ENCODE assay signal across 1 cellular context in the genomic region with DNA sequence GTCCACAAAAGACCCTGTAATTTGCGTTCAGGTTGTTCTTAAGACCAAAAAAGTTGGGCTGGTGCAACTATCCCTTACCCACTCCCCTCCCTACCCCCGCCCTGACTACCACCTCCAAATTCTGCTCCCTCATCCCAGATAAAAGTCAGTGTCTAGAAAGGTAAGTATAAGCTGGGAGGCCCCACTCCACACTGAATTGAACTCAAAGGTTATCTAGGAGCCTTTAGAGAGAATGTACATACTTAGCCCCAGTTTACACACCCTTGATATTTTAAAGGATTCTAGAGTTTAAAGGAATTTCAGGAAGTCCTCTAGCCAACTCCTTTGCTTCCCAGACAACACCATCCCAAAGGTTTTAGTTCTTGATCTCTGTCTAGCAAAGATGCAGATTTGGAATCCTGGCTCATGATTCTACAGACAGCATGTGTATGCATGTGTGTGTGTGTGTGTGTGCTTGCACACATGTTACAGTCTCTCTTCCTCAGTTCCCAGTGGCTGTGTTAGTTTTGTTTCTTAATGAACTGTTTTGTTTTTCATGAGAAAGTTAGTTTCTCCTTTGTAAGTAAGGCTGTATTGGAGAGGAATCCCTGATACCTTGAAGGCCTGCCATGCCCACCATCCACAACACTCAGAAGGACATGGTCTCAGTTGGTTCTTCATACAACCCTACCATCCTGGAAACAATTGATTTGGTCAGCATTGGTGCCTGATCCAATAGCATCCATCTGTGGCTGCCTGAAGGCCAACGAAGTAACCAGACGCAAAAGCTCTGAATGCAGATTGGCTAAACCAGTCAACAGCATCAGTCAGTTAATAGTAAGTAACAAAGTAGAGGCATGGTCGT.
TF ChIP-seq lines count a peak whose summit lies in the region.

No MANE protein-coding gene starts in this region.

TF ChIP-seq in HepG2, 621 proteins besides CTCF, POLR2A, EP300 and RAD21 (continued from another document and continues in another):
- TF ChIP-seq USF2 (IDR thresholded peaks at IDR 0.05; ENCODE audit: low read depth, low read length) (no peak), USF2 (CRISPR knock-in tag; IDR thresholded peaks at IDR 0.05; ENCODE audit: borderline replicate concordance) (no peak), RAD51 (IDR thresholded peaks at IDR 0.05; ENCODE audit: borderline replicate concordance) (no peak), ESRRA (CRISPR knock-in tag; IDR thresholded peaks at IDR 0.05; ENCODE audit: low read depth) (no peak), HOXA3 (CRISPR knock-in tag; IDR thresholded peaks at IDR 0.05) (no peak), LCORL (IDR thresholded peaks at IDR 0.05) (no peak), LCORL (CRISPR knock-in tag; IDR thresholded peaks at IDR 0.05) (no peak), DMAP1 (CRISPR knock-in tag; IDR thresholded peaks at IDR 0.05) (no peak), SAP130 (CRISPR knock-in tag; IDR thresholded peaks at IDR 0.05; ENCODE audit: low read depth) (peak; percentile 17; the same call in 1 of the 2 replicates), HNF4G (IDR thresholded peaks at IDR 0.05; ENCODE audit: borderline replicate concordance, low read depth, low read length) (no peak), HNF4G (CRISPR knock-in tag; IDR thresholded peaks at IDR 0.05; ENCODE audit: borderline replicate concordance, low read depth) (no peak), MZF1 (CRISPR knock-in tag; IDR thresholded peaks at IDR 0.05; ENCODE audit: borderline replicate concordance) (no peak), DR1 (CRISPR knock-in tag; IDR thresholded peaks at IDR 0.05) (no peak), ZBTB46 (CRISPR knock-in tag; IDR thresholded peaks at IDR 0.05; ENCODE audit: borderline replicate concordance) (0 out of 2 replicates have a peak, but pooled peaks have one; percentile 84), ATM (IDR thresholded peaks at IDR 0.05; ENCODE audit: borderline replicate concordance) (no peak), HMGXB4 (CRISPR knock-in tag; IDR thresholded peaks at IDR 0.05; ENCODE audit: borderline replicate concordance in 1 of 2, low read depth in 1 of 2) (no peak), ZNF18 (CRISPR knock-in tag; IDR thresholded peaks at IDR 0.05; ENCODE audit: insufficient replicate concordance) (no peak), CENPX (CRISPR knock-in tag; IDR thresholded peaks at IDR 0.05) (no peak), SKI (IDR thresholded peaks at IDR 0.05; ENCODE audit: partially characterized antibody) (no peak), ATF7-NPFF (CRISPR knock-in tag; IDR thresholded peaks at IDR 0.05; ENCODE audit: low read depth) (no peak), ZNF597 (CRISPR knock-in tag; IDR thresholded peaks at IDR 0.05) (no peak), MAFK (conservative IDR thresholded peaks at IDR 0.05 in 1 of 2, IDR thresholded peaks at IDR 0.05 in 1 of 2; ENCODE audit: low read length in 2 of 2) (no peak), ZBTB25 (CRISPR knock-in tag; IDR thresholded peaks at IDR 0.05) (no peak), ZNF878 (CRISPR knock-in tag; IDR thresholded peaks at IDR 0.05) (no peak), ZC3H4 (CRISPR knock-in tag; IDR thresholded peaks at IDR 0.05; ENCODE audit: borderline replicate concordance) (0 out of 2 replicates have a peak, but pooled peaks have one; percentile 29), MLLT10 (CRISPR knock-in tag; IDR thresholded peaks at IDR 0.05) (no peak), ZNF414 (CRISPR knock-in tag; IDR thresholded peaks at IDR 0.05) (no peak), ARID2 (CRISPR knock-in tag; IDR thresholded peaks at IDR 0.05; ENCODE audit: borderline replicate concordance) (no peak), ARNT2 (CRISPR knock-in tag; IDR thresholded peaks at IDR 0.05; ENCODE audit: low read depth) (no peak), ZNF746 (CRISPR knock-in tag; IDR thresholded peaks at IDR 0.05) (no peak), FOXM1 (CRISPR knock-in tag; IDR thresholded peaks at IDR 0.05) (no peak), ZNF740 (CRISPR knock-in tag; IDR thresholded peaks at IDR 0.05) (no peak), ZNF567 (CRISPR knock-in tag; IDR thresholded peaks at IDR 0.05; ENCODE audit: borderline replicate concordance) (no peak), ZNF556 (CRISPR knock-in tag; IDR thresholded peaks at IDR 0.05; ENCODE audit: borderline replicate concordance) (no peak), MYC (CRISPR knock-in tag; IDR thresholded peaks at IDR 0.05; ENCODE audit: borderline replicate concordance) (no peak), GPN1 (CRISPR knock-in tag; IDR thresholded peaks at IDR 0.05; ENCODE audit: borderline replicate concordance) (no peak), ZNF335 (CRISPR knock-in tag; IDR thresholded peaks at IDR 0.05) (no peak), JDP2 (CRISPR knock-in tag; IDR thresholded peaks at IDR 0.05; ENCODE audit: borderline replicate concordance) (no peak), TFE3 (CRISPR knock-in tag; IDR thresholded peaks at IDR 0.05) (no peak)
- TF ChIP-seq, protein P1, sequence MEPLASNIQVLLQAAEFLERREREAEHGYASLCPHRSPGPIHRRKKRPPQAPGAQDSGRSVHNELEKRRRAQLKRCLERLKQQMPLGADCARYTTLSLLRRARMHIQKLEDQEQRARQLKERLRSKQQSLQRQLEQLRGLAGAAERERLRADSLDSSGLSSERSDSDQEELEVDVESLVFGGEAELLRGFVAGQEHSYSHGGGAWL (CRISPR knock-in tag; IDR thresholded peaks at IDR 0.05), result no peak
- TF ChIP-seq, protein P2, sequence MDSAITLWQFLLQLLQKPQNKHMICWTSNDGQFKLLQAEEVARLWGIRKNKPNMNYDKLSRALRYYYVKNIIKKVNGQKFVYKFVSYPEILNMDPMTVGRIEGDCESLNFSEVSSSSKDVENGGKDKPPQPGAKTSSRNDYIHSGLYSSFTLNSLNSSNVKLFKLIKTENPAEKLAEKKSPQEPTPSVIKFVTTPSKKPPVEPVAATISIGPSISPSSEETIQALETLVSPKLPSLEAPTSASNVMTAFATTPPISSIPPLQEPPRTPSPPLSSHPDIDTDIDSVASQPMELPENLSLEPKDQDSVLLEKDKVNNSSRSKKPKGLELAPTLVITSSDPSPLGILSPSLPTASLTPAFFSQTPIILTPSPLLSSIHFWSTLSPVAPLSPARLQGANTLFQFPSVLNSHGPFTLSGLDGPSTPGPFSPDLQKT (CRISPR knock-in tag; IDR thresholded peaks at IDR 0.05; ENCODE audit: borderline replicate concordance), result no peak
- TF ChIP-seq, protein P3, sequence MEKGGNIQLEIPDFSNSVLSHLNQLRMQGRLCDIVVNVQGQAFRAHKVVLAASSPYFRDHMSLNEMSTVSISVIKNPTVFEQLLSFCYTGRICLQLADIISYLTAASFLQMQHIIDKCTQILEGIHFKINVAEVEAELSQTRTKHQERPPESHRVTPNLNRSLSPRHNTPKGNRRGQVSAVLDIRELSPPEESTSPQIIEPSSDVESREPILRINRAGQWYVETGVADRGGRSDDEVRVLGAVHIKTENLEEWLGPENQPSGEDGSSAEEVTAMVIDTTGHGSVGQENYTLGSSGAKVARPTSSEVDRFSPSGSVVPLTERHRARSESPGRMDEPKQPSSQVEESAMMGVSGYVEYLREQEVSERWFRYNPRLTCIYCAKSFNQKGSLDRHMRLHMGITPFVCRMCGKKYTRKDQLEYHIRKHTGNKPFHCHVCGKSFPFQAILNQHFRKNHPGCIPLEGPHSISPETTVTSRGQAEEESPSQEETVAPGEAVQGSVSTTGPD (CRISPR knock-in tag; IDR thresholded peaks at IDR 0.05), result no peak
- TF ChIP-seq, protein P4, sequence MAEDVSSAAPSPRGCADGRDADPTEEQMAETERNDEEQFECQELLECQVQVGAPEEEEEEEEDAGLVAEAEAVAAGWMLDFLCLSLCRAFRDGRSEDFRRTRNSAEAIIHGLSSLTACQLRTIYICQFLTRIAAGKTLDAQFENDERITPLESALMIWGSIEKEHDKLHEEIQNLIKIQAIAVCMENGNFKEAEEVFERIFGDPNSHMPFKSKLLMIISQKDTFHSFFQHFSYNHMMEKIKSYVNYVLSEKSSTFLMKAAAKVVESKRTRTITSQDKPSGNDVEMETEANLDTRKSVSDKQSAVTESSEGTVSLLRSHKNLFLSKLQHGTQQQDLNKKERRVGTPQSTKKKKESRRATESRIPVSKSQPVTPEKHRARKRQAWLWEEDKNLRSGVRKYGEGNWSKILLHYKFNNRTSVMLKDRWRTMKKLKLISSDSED (CRISPR knock-in tag; IDR thresholded peaks at IDR 0.05), result no peak
